ENCODE assay signal across 1 cellular context in the genomic region with DNA sequence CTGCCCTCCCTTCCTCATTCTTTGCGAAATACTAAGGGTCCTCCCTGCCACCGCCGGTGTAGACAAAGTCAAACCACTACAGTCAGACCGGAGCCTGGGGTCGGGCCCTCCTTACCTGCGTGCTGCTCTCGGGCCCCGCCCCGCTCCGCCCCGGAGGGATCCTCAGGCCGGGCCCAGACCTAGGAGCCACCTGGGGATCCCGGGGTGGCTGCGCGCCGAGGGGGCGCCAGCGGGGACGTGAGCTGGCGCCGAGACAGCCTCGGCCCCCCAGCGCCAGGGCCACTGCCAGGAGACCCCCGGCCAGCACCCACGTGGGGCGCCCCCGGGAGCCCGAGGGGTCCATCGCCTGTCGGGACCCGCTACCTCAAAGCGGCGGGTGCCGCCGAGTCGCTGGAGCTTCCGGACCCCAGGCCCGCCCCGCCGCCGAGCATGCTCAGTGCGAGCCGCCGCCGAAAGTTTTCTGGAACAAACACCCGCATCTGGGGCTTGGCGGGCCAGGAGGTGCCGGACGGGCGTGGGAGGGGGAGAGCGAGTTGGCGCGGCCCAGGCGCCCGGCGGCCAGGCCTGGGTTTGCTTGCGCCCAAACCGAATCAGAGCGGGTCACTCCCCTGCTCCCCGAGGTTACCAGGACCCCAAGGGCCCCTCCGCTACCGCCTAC.
TF ChIP-seq lines count a peak whose summit lies in the region.

A gene with protein sequence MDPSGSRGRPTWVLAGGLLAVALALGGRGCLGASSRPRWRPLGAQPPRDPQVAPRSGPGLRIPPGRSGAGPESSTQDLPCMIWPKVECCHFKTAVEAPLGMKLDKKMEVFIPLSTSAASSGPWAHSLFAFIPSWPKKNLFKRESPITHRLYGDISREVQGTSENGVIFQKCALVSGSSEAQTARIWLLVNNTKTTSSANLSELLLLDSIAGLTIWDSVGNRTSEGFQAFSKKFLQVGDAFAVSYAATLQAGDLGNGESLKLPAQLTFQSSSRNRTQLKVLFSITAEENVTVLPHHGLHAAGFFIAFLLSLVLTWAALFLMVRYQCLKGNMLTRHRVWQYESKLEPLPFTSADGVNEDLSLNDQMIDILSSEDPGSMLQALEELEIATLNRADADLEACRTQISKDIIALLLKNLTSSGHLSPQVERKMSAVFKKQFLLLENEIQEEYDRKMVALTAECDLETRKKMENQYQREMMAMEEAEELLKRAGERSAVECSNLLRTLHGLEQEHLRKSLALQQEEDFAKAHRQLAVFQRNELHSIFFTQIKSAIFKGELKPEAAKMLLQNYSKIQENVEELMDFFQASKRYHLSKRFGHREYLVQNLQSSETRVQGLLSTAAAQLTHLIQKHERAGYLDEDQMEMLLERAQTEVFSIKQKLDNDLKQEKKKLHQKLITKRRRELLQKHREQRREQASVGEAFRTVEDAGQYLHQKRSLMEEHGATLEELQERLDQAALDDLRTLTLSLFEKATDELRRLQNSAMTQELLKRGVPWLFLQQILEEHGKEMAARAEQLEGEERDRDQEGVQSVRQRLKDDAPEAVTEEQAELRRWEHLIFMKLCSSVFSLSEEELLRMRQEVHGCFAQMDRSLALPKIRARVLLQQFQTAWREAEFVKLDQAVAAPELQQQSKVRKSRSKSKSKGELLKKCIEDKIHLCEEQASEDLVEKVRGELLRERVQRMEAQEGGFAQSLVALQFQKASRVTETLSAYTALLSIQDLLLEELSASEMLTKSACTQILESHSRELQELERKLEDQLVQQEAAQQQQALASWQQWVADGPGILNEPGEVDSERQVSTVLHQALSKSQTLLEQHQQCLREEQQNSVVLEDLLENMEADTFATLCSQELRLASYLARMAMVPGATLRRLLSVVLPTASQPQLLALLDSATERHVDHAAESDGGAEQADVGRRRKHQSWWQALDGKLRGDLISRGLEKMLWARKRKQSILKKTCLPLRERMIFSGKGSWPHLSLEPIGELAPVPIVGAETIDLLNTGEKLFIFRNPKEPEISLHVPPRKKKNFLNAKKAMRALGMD (minus strand): TSS at position 389 of the 658 bp plus-strand sequence. CDS start 46 bp downstream, at position 343.

TF ChIP-seq in H1, 55 proteins besides CTCF, POLR2A, EP300 and RAD21:
- no peak for TF ChIP-seq MAFK (IDR thresholded peaks at IDR 0.05; ENCODE audit: low read depth, low read length)
- TF ChIP-seq CBX5 (IDR thresholded peaks at IDR 0.05; ENCODE audit: low read depth, low read length): no peak
- no peak for TF ChIP-seq CBX8 (IDR thresholded peaks at IDR 0.05; ENCODE audit: borderline replicate concordance, low read depth, low read length)
- no peak for TF ChIP-seq BRCA1 (IDR thresholded peaks at IDR 0.05; ENCODE audit: low read depth, low read length)
- TF ChIP-seq CTBP2 (IDR thresholded peaks at IDR 0.05; ENCODE audit: borderline replicate concordance, insufficient read depth, insufficient read length, low read length): no peak
- no peak for TF ChIP-seq RNF2 (IDR thresholded peaks at IDR 0.05; ENCODE audit: borderline replicate concordance, low read depth, low read length, missing control alignments, poor library complexity, severe bottlenecking)
- no peak for TF ChIP-seq KDM1A (IDR thresholded peaks at IDR 0.05; ENCODE audit: borderline replicate concordance, low read length)
- TF ChIP-seq, protein P1, sequence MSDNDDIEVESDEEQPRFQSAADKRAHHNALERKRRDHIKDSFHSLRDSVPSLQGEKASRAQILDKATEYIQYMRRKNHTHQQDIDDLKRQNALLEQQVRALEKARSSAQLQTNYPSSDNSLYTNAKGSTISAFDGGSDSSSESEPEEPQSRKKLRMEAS (IDR thresholded peaks at IDR 0.05): no peak
- no peak for TF ChIP-seq FOSL1 (IDR thresholded peaks at IDR 0.05; ENCODE audit: insufficient read depth, low read depth, low read length)
- TF ChIP-seq TEAD4 (IDR thresholded peaks at IDR 0.05; ENCODE audit: low read depth, low read length): no peak
- TF ChIP-seq SIRT6 (IDR thresholded peaks at IDR 0.05; ENCODE audit: low read length): no peak
- TF ChIP-seq EGR1 (IDR thresholded peaks at IDR 0.05; ENCODE audit: borderline replicate concordance, low read depth, low read length): peak; percentile 37; the same call in 1 of the 2 replicates
- TF ChIP-seq TBP (IDR thresholded peaks at IDR 0.05; ENCODE audit: low read depth, low read length): no peak
- TF ChIP-seq SRF (IDR thresholded peaks at IDR 0.05; ENCODE audit: low read depth, low read length): no peak
- TF ChIP-seq SP1 (IDR thresholded peaks at IDR 0.05; ENCODE audit: low read depth, low read length): no peak
- TF ChIP-seq ATF2 (IDR thresholded peaks at IDR 0.05; ENCODE audit: low read length): no peak
- TF ChIP-seq CHD2 (IDR thresholded peaks at IDR 0.05; ENCODE audit: low read length): no peak
- no peak for TF ChIP-seq YY1 (IDR thresholded peaks at IDR 0.05; ENCODE audit: low read depth, low read length)
- TF ChIP-seq SAP30 (IDR thresholded peaks at IDR 0.05; ENCODE audit: insufficient read depth, insufficient replicate concordance, low read length): no peak
- TF ChIP-seq GABPA (IDR thresholded peaks at IDR 0.05; ENCODE audit: borderline replicate concordance, insufficient read depth, low read length): no peak
- no peak for TF ChIP-seq CEBPB (IDR thresholded peaks at IDR 0.05; ENCODE audit: low read depth, low read length)
- TF ChIP-seq SP4 (IDR thresholded peaks at IDR 0.05; ENCODE audit: low read length): no peak
- no peak for TF ChIP-seq USF2 (IDR thresholded peaks at IDR 0.05; ENCODE audit: low read length)
- TF ChIP-seq TAF7 (optimal IDR thresholded peaks at IDR 0.05; ENCODE audit: borderline replicate concordance, low read depth, low read length): no peak
- peak; percentile 44 for TF ChIP-seq PHF8 (conservative IDR thresholded peaks at IDR 0.05; ENCODE audit: low read depth, low read length)
- TF ChIP-seq EZH2 (IDR thresholded peaks at IDR 0.05; ENCODE audit: low read depth, low read length, severe bottlenecking): no peak
- TF ChIP-seq POLR2AphosphoS5 (IDR thresholded peaks at IDR 0.05; ENCODE audit: low read depth, low read length): no peak
- TF ChIP-seq GTF2F1 (IDR thresholded peaks at IDR 0.05; ENCODE audit: borderline replicate concordance, low read depth, low read length): no peak
- TF ChIP-seq RXRA (IDR thresholded peaks at IDR 0.05; ENCODE audit: insufficient read depth, low read depth, low read length): no peak
- TF ChIP-seq BACH1 (IDR thresholded peaks at IDR 0.05; ENCODE audit: low read length): no peak
- no peak for TF ChIP-seq HDAC2 (IDR thresholded peaks at IDR 0.05; ENCODE audit: borderline replicate concordance in 1 of 2, low read depth in 2 of 2, low read length in 2 of 2)
- no peak for TF ChIP-seq SIX5 (IDR thresholded peaks at IDR 0.05; ENCODE audit: low read depth, low read length)
- TF ChIP-seq SP2 (IDR thresholded peaks at IDR 0.05; ENCODE audit: low read length): no peak
- TF ChIP-seq JUND (IDR thresholded peaks at IDR 0.05; ENCODE audit: low read length): no peak
- no peak for TF ChIP-seq NANOG (IDR thresholded peaks at IDR 0.05; ENCODE audit: insufficient read depth, low read depth, low read length, poor library complexity, severe bottlenecking)
- TF ChIP-seq TAF1 (IDR thresholded peaks at IDR 0.05; ENCODE audit: low read depth, low read length): no peak
- TF ChIP-seq NRF1 (IDR thresholded peaks at IDR 0.05; ENCODE audit: low read depth, low read length): peak; percentile 44; the same call in 1 of the 2 replicates
- TF ChIP-seq SUZ12 (IDR thresholded peaks at IDR 0.05; ENCODE audit: low read length): peak; percentile 20; the same call in 1 of the 2 replicates
- no peak for TF ChIP-seq RFX5 (IDR thresholded peaks at IDR 0.05; ENCODE audit: borderline replicate concordance, low read depth, low read length)
- TF ChIP-seq, protein P2, sequence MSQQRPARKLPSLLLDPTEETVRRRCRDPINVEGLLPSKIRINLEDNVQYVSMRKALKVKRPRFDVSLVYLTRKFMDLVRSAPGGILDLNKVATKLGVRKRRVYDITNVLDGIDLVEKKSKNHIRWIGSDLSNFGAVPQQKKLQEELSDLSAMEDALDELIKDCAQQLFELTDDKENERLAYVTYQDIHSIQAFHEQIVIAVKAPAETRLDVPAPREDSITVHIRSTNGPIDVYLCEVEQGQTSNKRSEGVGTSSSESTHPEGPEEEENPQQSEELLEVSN (IDR thresholded peaks at IDR 0.05): 0 out of 2 replicates have a peak, but pooled peaks have one; percentile 8
- TF ChIP-seq ASH2L (IDR thresholded peaks at IDR 0.05; ENCODE audit: low read length): peak; percentile 18
- no peak for TF ChIP-seq POU5F1 (IDR thresholded peaks at IDR 0.05; ENCODE audit: low read depth, low read length)
- TF ChIP-seq CREB1 (IDR thresholded peaks at IDR 0.05): no peak
- TF ChIP-seq KDM4A (IDR thresholded peaks at IDR 0.05; ENCODE audit: low read depth, low read length, severe bottlenecking): peak; percentile 97
